Comparison of ENCODE assay signal across 12 cellular contexts in genomic region chr2:60569680-60570111, GRCh38. TPM values are rescaled to one million over a fixed set of nuclear protein-coding genes. Genes with fewer than 3 reads are reported as not detected.
DNase-seq lines count a peak whose midpoint lies in the region; ATAC-seq, FAIRE-seq and TF ChIP-seq lines count a peak whose summit lies in the region.
"Had no signal": no experiment of that assay in that cellular context is flagged by ENCODE, and none has a peak within 500 bp of the region (broad histone marks: within the 10 kb centered on the region; RNA-seq: fewer than 3 reads in every experiment).

No MANE protein-coding gene starts in this region.

- TF ChIP-seq CTCF in MM.1S (IDR thresholded peaks at IDR 0.05; ENCODE audit: low read length) (no peak), endothelial cell of umbilical vein (IDR thresholded peaks at IDR 0.05; ENCODE audit: extremely low read depth in 1 of 2, insufficient read depth in 1 of 2, low read depth in 1 of 2, low read length in 2 of 2) (no peak), neural progenitor cell (IDR thresholded peaks at IDR 0.05) (no peak), left lung (IDR thresholded peaks at IDR 0.05) (no peak)

- H3K36me3 ChIP-seq in MM.1S (replicated peaks; ENCODE audit: insufficient read depth, low read length) (no peaks in the 10 kb centered on the region), endothelial cell of umbilical vein (ENCODE audit: control insufficient read depth in 2 of 2, extremely low read depth in 1 of 2, insufficient read depth in 2 of 2, low read length in 2 of 2) (no peaks in the 10 kb centered on the region), neural progenitor cell (no peaks in the 10 kb centered on the region), left lung (no peaks in the 10 kb centered on the region)

- no peak overlapping the region for H3K27ac ChIP-seq in MM.1S (ENCODE audit: low read length)
- H3K27ac ChIP-seq in endothelial cell of umbilical vein (ENCODE audit: insufficient read depth, low read depth, low read length), result no peak overlapping the region
- no peak overlapping the region for H3K27ac ChIP-seq in neural progenitor cell
- H3K27ac ChIP-seq in left lung, result no peak overlapping the region

- H3K4me1 ChIP-seq in MM.1S (ENCODE audit: low read length) (peaks cover 6% of the 10 kb centered on the region; the same call in 1 of the 2 replicates), endothelial cell of umbilical vein (ENCODE audit: control insufficient read depth, extremely low read depth, insufficient read depth, low read length) (no peaks in the 10 kb centered on the region), neural progenitor cell (peaks cover 5% of the 10 kb centered on the region), left lung (peaks cover 0 to 5% of the 10 kb centered on the region in 2 donors)

- no peak overlapping the region for H3K27ac Mint-ChIP-seq in neural progenitor cell

- DNase-seq in DMS53 treated with DMSO at 0.1 percent for 48 hours (lab: John Stamatoyannopoulos, UW; ENCODE audit: unreplicated experiment), result peak; percentile 28
- DNase-seq in MM.1S, result no peak
- DNase-seq in endothelial cell of umbilical vein (ENCODE audit: low read depth, low spot score), result no peak
- DNase-seq in neural progenitor cell (ENCODE audit: low spot score), result peak; percentile 51
- DNase-seq in stimulated activated CD4-positive, alpha-beta T cell treated with anti-CD3 and anti-CD28 coated beads, Interleukin-4, amount 100 ng/mL, for 1 hour, result no peak
- no peak for DNase-seq in left lung
- DNase-seq in DMS153 (lab: John Stamatoyannopoulos, UW), result no peak
- DNase-seq: activated T-cell treated with anti-CD3 and anti-CD28 coated beads, Interleukin-2, amount 50 U/mL, for 4 hours; GF-D8; NCI-H2081 treated with DMSO at 0.1 percent for 48 hours; SW 1271 had no signal

- no TSS peak for BruUV-seq in endothelial cell of umbilical vein (replicated peaks; lab: Mats Ljungman, UMichigan)

- no peak for FAIRE-seq in endothelial cell of umbilical vein (lab: Jason Lieb, UNC)

- H3K9me3 ChIP-seq in MM.1S (replicated peaks; ENCODE audit: insufficient read depth, low read length), result no peaks in the 10 kb centered on the region
- H3K9me3 ChIP-seq in endothelial cell of umbilical vein (replicated peaks; ENCODE audit: control insufficient read depth, insufficient read depth, low read length), result no peaks in the 10 kb centered on the region
- no peaks in the 10 kb centered on the region for H3K9me3 ChIP-seq in neural progenitor cell (ENCODE audit: low read depth)
- H3K9me3 ChIP-seq in left lung, result no peaks in the 10 kb centered on the region

- H3K4me3 ChIP-seq in MM.1S (ENCODE audit: low read length), result peak overlapping the region; percentile 23; the same call in 1 of the 2 replicates
- no peak overlapping the region for H3K4me3 ChIP-seq in endothelial cell of umbilical vein (replicated peaks in 1 of 3; ENCODE audit: insufficient read depth in 1 of 3, low read depth in 1 of 3, low read length in 3 of 3)
- peak overlapping the region; percentile 52 for H3K4me3 ChIP-seq in neural progenitor cell
- no peak overlapping the region for H3K4me3 ChIP-seq in left lung

- H3F3A ChIP-seq in MM.1S (ENCODE audit: insufficient read depth, low read length) (no peaks in the 10 kb centered on the region), neural progenitor cell (ENCODE audit: low read depth) (peaks cover 8% of the 10 kb centered on the region)

- peaks cover 31% of the 10 kb centered on the region for H3K27me3 Mint-ChIP-seq in neural progenitor cell (ENCODE audit: insufficient read depth, low read depth)

- POLR2A ChIA-PET in endothelial cell of umbilical vein (lab: Charles Lee), result no interaction called here

- H3K36me3 Mint-ChIP-seq in neural progenitor cell, result no peaks in the 10 kb centered on the region

- H3K27me3 ChIP-seq in MM.1S (replicated peaks; ENCODE audit: insufficient read depth, low read length) (0 out of 2 replicates have a peak, but pooled peaks cover 7% of the 10 kb centered on the region), endothelial cell of umbilical vein (ENCODE audit: control insufficient read depth in 2 of 2, insufficient read depth in 2 of 2, low read length in 2 of 2) (peaks cover 32 to 62% of the 10 kb centered on the region in 2 experiments), neural progenitor cell (peaks cover 71% of the 10 kb centered on the region), left lung (peaks cover 73 to 86% of the 10 kb centered on the region in 2 donors)

- TF ChIP-seq POLR2A in endothelial cell of umbilical vein (IDR thresholded peaks at IDR 0.05; ENCODE audit: low read depth, low read length), result no peak

- ATAC-seq in left lung (no peak), GM21717 (IDR thresholded peaks at IDR 0.05; ENCODE audit: unreplicated experiment) (no peak)

- H3K9ac ChIP-seq in MM.1S (ENCODE audit: low read length), result no peak overlapping the region
- H3K9ac ChIP-seq in endothelial cell of umbilical vein (replicated peaks; ENCODE audit: extremely low read depth, insufficient read depth, low read length), result no peak overlapping the region
- H3K9ac ChIP-seq in neural progenitor cell, result no peak overlapping the region

- H3K79me2 ChIP-seq in MM.1S (ENCODE audit: low read length) (no peaks in the 10 kb centered on the region), endothelial cell of umbilical vein (ENCODE audit: control insufficient read depth, insufficient read depth, low read length) (no peaks in the 10 kb centered on the region), neural progenitor cell (ENCODE audit: low read depth) (no peaks in the 10 kb centered on the region)

- H3K4me3 Mint-ChIP-seq in neural progenitor cell, result no peak overlapping the region

- no peaks in the 10 kb centered on the region for H3K9me2 ChIP-seq in MM.1S (replicated peaks; ENCODE audit: insufficient read depth, low read length)

- H4K20me1 ChIP-seq in MM.1S (ENCODE audit: insufficient read depth, low read length), result no peaks in the 10 kb centered on the region
- H4K20me1 ChIP-seq in endothelial cell of umbilical vein (replicated peaks; ENCODE audit: control insufficient read depth, extremely low read depth, insufficient read depth, low read length), result no peaks in the 10 kb centered on the region
- no peaks in the 10 kb centered on the region for H4K20me1 ChIP-seq in neural progenitor cell (ENCODE audit: low read depth)

- intact Hi-C loops in endothelial cell of umbilical vein (cut with micrococcal nuclease), result no loop called here
- intact Hi-C loops in left lung (cut with DNase I), result no loop called here

- dilution Hi-C loops in endothelial cell of umbilical vein (cut with MboI; ENCODE audit: extremely low pct_ligation_motif_present, low sequenced_read_pairs), result no loop called here

- CTCF ChIA-PET in endothelial cell of umbilical vein (lab: Charles Lee), result interaction anchor here (2.0 to 2.2 kb wide), 2 partner anchors 9 to 12 kb away, joined by 9 to 13 read pairs; no protein-coding TSS in a partner anchor

- H3K9me3 Mint-ChIP-seq in neural progenitor cell, result no peaks in the 10 kb centered on the region
- H3K9me3 Mint-ChIP-seq: activated T-cell treated with anti-CD3 and anti-CD28 coated beads, Interleukin-2, amount 50 U/mL, for 4 hours had no signal

- no peaks in the 10 kb centered on the region for H3K9me1 ChIP-seq in endothelial cell of umbilical vein (replicated peaks; ENCODE audit: control insufficient read depth, extremely low read depth, insufficient read depth, low read length)

- H2AFZ ChIP-seq in MM.1S (ENCODE audit: low read length) (no peak overlapping the region), endothelial cell of umbilical vein (ENCODE audit: low read depth, low read length) (peak overlapping the region; percentile 24), neural progenitor cell (replicated peaks) (peak overlapping the region; percentile 59)

- H3K4me2 ChIP-seq in MM.1S (ENCODE audit: low read depth, low read length), result peak overlapping the region; percentile 49
- H3K4me2 ChIP-seq in endothelial cell of umbilical vein (ENCODE audit: insufficient read depth, low read length), result no peak overlapping the region
- peak overlapping the region; percentile 97 for H3K4me2 ChIP-seq in neural progenitor cell

- peaks cover 19% of the 10 kb centered on the region for H3K4me1 Mint-ChIP-seq in neural progenitor cell

TF ChIP-seq in endothelial cell of umbilical vein, 7 proteins besides CTCF, POLR2A, EP300 and RAD21:
- TF ChIP-seq MYC (IDR thresholded peaks at IDR 0.05; ENCODE audit: low read depth, low read length), result no peak
- TF ChIP-seq, protein P1, sequence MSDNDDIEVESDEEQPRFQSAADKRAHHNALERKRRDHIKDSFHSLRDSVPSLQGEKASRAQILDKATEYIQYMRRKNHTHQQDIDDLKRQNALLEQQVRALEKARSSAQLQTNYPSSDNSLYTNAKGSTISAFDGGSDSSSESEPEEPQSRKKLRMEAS (IDR thresholded peaks at IDR 0.05; ENCODE audit: insufficient read depth, insufficient read length), result no peak

RNA-seq across cellular contexts. Expression of gene BCL11A, which starts 16.2 kb away (rescaled TPM):
- total RNA-seq in endothelial cell of umbilical vein, result 0.88 and 0.92 TPM in 2 replicates
- polyA plus RNA-seq in endothelial cell of umbilical vein, result 0.12 and 0.16 TPM in 2 replicates
- 0.11 and 0.26 TPM in 2 replicates for polyA plus RNA-seq in endothelial cell of umbilical vein (2011; cell fraction: cytosol; rRNA removed)
- 0.99 and 1.2 TPM in 2 replicates for polyA plus RNA-seq in endothelial cell of umbilical vein (2011; cell fraction: nucleus; rRNA removed)
- polyA plus RNA-seq in endothelial cell of umbilical vein (2012), result 1.0 and 1.4 TPM in 2 replicates
- polyA minus RNA-seq in endothelial cell of umbilical vein, result 0.29 and 0.66 TPM in 2 replicates
- polyA minus RNA-seq in endothelial cell of umbilical vein (2011; cell fraction: cytosol; rRNA and poly(A)+ RNA removed), result not detected
- 1.4 and 1.5 TPM in 2 replicates for polyA minus RNA-seq in endothelial cell of umbilical vein (2011; cell fraction: nucleus; rRNA and poly(A)+ RNA removed)
- 0.67 and 1.0 TPM in 2 replicates for total RNA-seq in neural progenitor cell (ENCODE audit: low replicate concordance)
- total RNA-seq in left lung, result 1 to 10 TPM; 4.0 to 7.3 TPM

Comparison
In these comparisons a context has a peak if more than half of its experiments do, and no peak if none do; other contexts are left out.
1. DNase-seq: peak in DMS53 treated with DMSO at 0.1 percent for 48 hours (single experiment) and neural progenitor cell (single experiment); none in MM.1S (single experiment), endothelial cell of umbilical vein (single experiment), stimulated activated CD4-positive, alpha-beta T cell treated with anti-CD3 and anti-CD28 coated beads, Interleukin-4, amount 100 ng/mL, for 1 hour (single experiment), left lung (0 of 2) and DMS153 (single experiment).
2. H3K4me3 ChIP-seq: peak in MM.1S (single experiment) and neural progenitor cell (single experiment); none in endothelial cell of umbilical vein (0 of 3) and left lung (0 of 2).